ENCODE assay signal across 26 cellular contexts in the genomic region with DNA sequence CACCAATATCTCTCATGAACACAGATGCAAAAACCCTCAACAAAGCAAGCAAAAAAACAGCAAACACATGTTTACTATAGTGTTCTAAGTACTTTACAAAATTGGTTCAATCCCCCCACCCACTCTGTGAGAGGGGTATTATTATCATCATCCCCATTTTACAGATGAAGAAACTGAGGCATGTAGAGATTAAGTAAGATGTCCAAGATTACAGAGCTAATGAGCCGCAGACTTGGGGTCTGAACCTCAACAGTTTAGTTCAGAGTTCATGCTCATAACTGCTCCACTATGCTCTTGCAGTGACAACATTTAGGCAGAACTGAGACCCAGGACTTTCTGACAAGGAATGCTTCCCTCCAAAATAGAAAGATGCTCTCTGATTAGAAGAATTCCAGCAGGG. TPM values are rescaled to one million over a fixed set of nuclear protein-coding genes. Genes with fewer than 3 reads are reported as not detected.
DNase-seq lines count a peak whose midpoint lies in the region; ATAC-seq and TF ChIP-seq lines count a peak whose summit lies in the region.
"Had no signal": no experiment of that assay in that cellular context is flagged by ENCODE, and none has a peak within 500 bp of the region (broad histone marks: within the 10 kb centered on the region; RNA-seq: fewer than 3 reads in every experiment).

No MANE protein-coding gene starts in this region.

- CTCF ChIA-PET in activated naive CD4-positive, alpha-beta T cell treated with anti-CD3 and anti-CD28 coated beads, Interleukin-2, amount 10 ng/mL, durations not matched to agents 7 days and 5 days (lab: Charles Lee): no interaction called here
- CTCF ChIA-PET in CD8-positive, alpha-beta memory T cell (lab: Charles Lee): no interaction called here

- no peak for DNase-seq in activated naive CD4-positive, alpha-beta T cell treated with anti-CD3 and anti-CD28 coated beads, Interleukin-2, amount 10 ng/mL, durations not matched to agents 7 days and 5 days
- no peak for DNase-seq in activated naive CD4-positive, alpha-beta T cell (lab: John Stamatoyannopoulos, UW)
- no peak for DNase-seq in CD8-positive, alpha-beta memory T cell
- no peak for DNase-seq in T-helper 17 cell
- DNase-seq in natural killer cell: no peak
- no peak for DNase-seq in DMS53 treated with DMSO at 0.1 percent for 48 hours (lab: John Stamatoyannopoulos, UW; ENCODE audit: unreplicated experiment)
- no peak for DNase-seq in sigmoid colon
- DNase-seq: activated CD4-positive, CD25-positive, alpha-beta regulatory T cell treated with anti-CD3 and anti-CD28 coated beads, Interleukin-2, amount 50 U/mL, for 72 hours; activated T-cell treated with anti-CD3 and anti-CD28 coated beads, Interleukin-2, amount 50 U/mL, for 72 hours; aorta; DMS79 treated with DMSO at 0.1 percent for 48 hours; effector CD4-positive, alpha-beta T cell; GF-D8; GM23248; NCI-H1105; NCI-H187; NCI-H2171 treated with DMSO at 0.1 percent for 48 hours; NCI-H510A; ovary; SJCRH30; trophoblast cell had no signal

- TF ChIP-seq EP300 in sigmoid colon (IDR thresholded peaks at IDR 0.05): no peak

- H3K27ac ChIP-seq in CD8-positive, alpha-beta memory T cell (ENCODE audit: low read depth, low read length): no peak overlapping the region
- no peak overlapping the region for H3K27ac ChIP-seq in sigmoid colon
- H3K27ac ChIP-seq: epithelial cell of prostate, GM23248, hepatocyte, ovary, SJCRH30 had no signal

- no peak overlapping the region for H3K4me3 ChIP-seq in CD8-positive, alpha-beta memory T cell (ENCODE audit: low read length)
- no peak overlapping the region for H3K4me3 ChIP-seq in sigmoid colon
- H3K4me3 ChIP-seq: GM23248, hepatocyte, lung, ovary, SJCRH30 had no signal

- H3K36me3 Mint-ChIP-seq in activated naive CD4-positive, alpha-beta T cell treated with anti-CD3 and anti-CD28 coated beads, Interleukin-2, amount 10 ng/mL, durations not matched to agents 7 days and 5 days: peaks cover 29% of the 10 kb centered on the region
- H3K36me3 Mint-ChIP-seq in CD8-positive, alpha-beta memory T cell: peaks cover 0 to 5% (median 0%) of the 10 kb centered on the region in 3 donors
- H3K36me3 Mint-ChIP-seq in T-helper 17 cell (ENCODE audit: low read depth) (no peaks in the 10 kb centered on the region), natural killer cell (no peaks in the 10 kb centered on the region)
- H3K36me3 Mint-ChIP-seq: stimulated activated effector memory CD8-positive, alpha-beta T cell treated with anti-CD3 and anti-CD28 coated beads, Interleukin-12 subunit alpha, Interleukin-12 subunit beta, amount 100 ng/mL, for 72 hours had no signal

- H3K4me1 Mint-ChIP-seq in activated naive CD4-positive, alpha-beta T cell treated with anti-CD3 and anti-CD28 coated beads, Interleukin-2, amount 10 ng/mL, durations not matched to agents 7 days and 5 days: peaks cover 74% of the 10 kb centered on the region
- peaks cover 41 to 70% (median 65%) of the 10 kb centered on the region in 3 donors for H3K4me1 Mint-ChIP-seq in CD8-positive, alpha-beta memory T cell
- peaks cover 44% of the 10 kb centered on the region for H3K4me1 Mint-ChIP-seq in T-helper 17 cell
- peaks cover 42 to 43% of the 10 kb centered on the region in 2 donors for H3K4me1 Mint-ChIP-seq in natural killer cell

- 97 to 98% methylated on average over 1 of the region's 1 CpG for WGBS in sigmoid colon, 2 donors

- POLR2A ChIA-PET in CD8-positive, alpha-beta memory T cell (lab: Charles Lee): interaction anchor here (0.6 kb wide), 1 partner anchor 16 kb away, joined by 4 read pairs; no protein-coding TSS in a partner anchor

- no peaks in the 10 kb centered on the region for H3K9me3 ChIP-seq in CD8-positive, alpha-beta memory T cell (ENCODE audit: low read length)
- H3K9me3 ChIP-seq in T-helper 17 cell (ENCODE audit: control insufficient read depth, low read length, poor library complexity, severe bottlenecking) (no peaks in the 10 kb centered on the region), sigmoid colon (no peaks in the 10 kb centered on the region)
- H3K9me3 ChIP-seq: ovary, SJCRH30 had no signal

- no peak for TF ChIP-seq CTCF in natural killer cell (IDR thresholded peaks at IDR 0.05)
- TF ChIP-seq CTCF in sigmoid colon (IDR thresholded peaks at IDR 0.05): no peak

- no peaks in the 10 kb centered on the region for H3K9me3 Mint-ChIP-seq in activated naive CD4-positive, alpha-beta T cell treated with anti-CD3 and anti-CD28 coated beads, Interleukin-2, amount 10 ng/mL, durations not matched to agents 7 days and 5 days
- no peaks in the 10 kb centered on the region for H3K9me3 Mint-ChIP-seq in CD8-positive, alpha-beta memory T cell
- H3K9me3 Mint-ChIP-seq in natural killer cell: no peaks in the 10 kb centered on the region
- H3K9me3 Mint-ChIP-seq: activated T-cell treated with anti-CD3 and anti-CD28 coated beads, Interleukin-2, amount 50 U/mL, for 72 hours; stimulated activated effector memory CD8-positive, alpha-beta T cell treated with anti-CD3 and anti-CD28 coated beads, Interleukin-12 subunit alpha, Interleukin-12 subunit beta, amount 100 ng/mL, for 72 hours had no signal

- peaks cover 45% of the 10 kb centered on the region for H3K4me1 ChIP-seq in CD8-positive, alpha-beta memory T cell (ENCODE audit: insufficient read depth, low read length)
- H3K4me1 ChIP-seq in sigmoid colon: peaks cover 0 to 46% (median 31%) of the 10 kb centered on the region in 4 donors
- H3K4me1 ChIP-seq: SJCRH30 had no signal

- ATAC-seq in T-helper 17 cell: no peak
- no peak for ATAC-seq in natural killer cell
- ATAC-seq in GM18505 (IDR thresholded peaks at IDR 0.05; ENCODE audit: unreplicated experiment): no peak
- ATAC-seq: activated T-cell treated with anti-CD3 and anti-CD28 coated beads, Interleukin-2, amount 50 U/mL, for 72 hours; stimulated activated effector memory CD8-positive, alpha-beta T cell treated with anti-CD3 and anti-CD28 coated beads, Interleukin-12 subunit alpha, Interleukin-12 subunit beta, amount 100 ng/mL, for 72 hours had no signal

- H3K27me3 ChIP-seq in CD8-positive, alpha-beta memory T cell (ENCODE audit: insufficient read depth, low read length, poor library complexity, severe bottlenecking): no peaks in the 10 kb centered on the region
- H3K27me3 ChIP-seq in sigmoid colon: no peaks in the 10 kb centered on the region
- H3K27me3 ChIP-seq: hepatocyte, ovary, SJCRH30 had no signal

- no peaks in the 10 kb centered on the region for H3K36me3 ChIP-seq in CD8-positive, alpha-beta memory T cell (ENCODE audit: insufficient read depth, low read length)
- no peaks in the 10 kb centered on the region for H3K36me3 ChIP-seq in sigmoid colon
- H3K36me3 ChIP-seq: ovary, SJCRH30 had no signal

- peak overlapping the region; percentile 21 for H3K4me3 Mint-ChIP-seq in activated naive CD4-positive, alpha-beta T cell treated with anti-CD3 and anti-CD28 coated beads, Interleukin-2, amount 10 ng/mL, durations not matched to agents 7 days and 5 days
- peak overlapping the region in 6 of 7 donors; percentile 10 to 63 (median 29) for H3K4me3 Mint-ChIP-seq in CD8-positive, alpha-beta memory T cell
- H3K4me3 Mint-ChIP-seq in T-helper 17 cell: peak overlapping the region; percentile 3
- H3K4me3 Mint-ChIP-seq in natural killer cell: no peak overlapping the region
- H3K4me3 Mint-ChIP-seq: stimulated activated effector memory CD8-positive, alpha-beta T cell treated with anti-CD3 and anti-CD28 coated beads, Interleukin-12 subunit alpha, Interleukin-12 subunit beta, amount 100 ng/mL, for 72 hours had no signal

- H3K27me3 Mint-ChIP-seq in activated naive CD4-positive, alpha-beta T cell treated with anti-CD3 and anti-CD28 coated beads, Interleukin-2, amount 10 ng/mL, durations not matched to agents 7 days and 5 days: no peaks in the 10 kb centered on the region
- no peaks in the 10 kb centered on the region for H3K27me3 Mint-ChIP-seq in CD8-positive, alpha-beta memory T cell
- no peaks in the 10 kb centered on the region for H3K27me3 Mint-ChIP-seq in T-helper 17 cell
- no peaks in the 10 kb centered on the region for H3K27me3 Mint-ChIP-seq in natural killer cell (ENCODE audit: low read depth in 2 of 2)

- intact Hi-C loops in natural killer cell (cut with micrococcal nuclease) (no loop called here), sigmoid colon (cut with DNase I) (no loop called here)

- peak overlapping the region; percentile 76 for H3K27ac Mint-ChIP-seq in activated naive CD4-positive, alpha-beta T cell treated with anti-CD3 and anti-CD28 coated beads, Interleukin-2, amount 10 ng/mL, durations not matched to agents 7 days and 5 days
- peak overlapping the region in 7 of 8 donors; percentile 37 to 89 (median 67) for H3K27ac Mint-ChIP-seq in CD8-positive, alpha-beta memory T cell
- H3K27ac Mint-ChIP-seq in T-helper 17 cell: no peak overlapping the region
- H3K27ac Mint-ChIP-seq in natural killer cell: peak overlapping the region; percentile 55 to 65
- H3K27ac Mint-ChIP-seq: activated T-cell treated with anti-CD3 and anti-CD28 coated beads, Interleukin-2, amount 50 U/mL, for 72 hours; stimulated activated effector memory CD8-positive, alpha-beta T cell treated with anti-CD3 and anti-CD28 coated beads, Interleukin-12 subunit alpha, Interleukin-12 subunit beta, amount 100 ng/mL, for 72 hours had no signal

- TF ChIP-seq POLR2A in sigmoid colon (IDR thresholded peaks at IDR 0.05) (no peak), GM18505 (IDR thresholded peaks at IDR 0.05; ENCODE audit: borderline replicate concordance, extremely low read depth, insufficient read depth, insufficient read length) (no peak)

RNA-seq across cellular contexts. Expression of gene CLSTN1, which starts 21.9 kb away (rescaled TPM):
- total RNA-seq in CD8-positive, alpha-beta memory T cell: 10 to 100 TPM; 38.4 to 40.8 TPM
- 48.2 TPM for polyA plus RNA-seq in CD8-positive, alpha-beta memory T cell
- total RNA-seq in T-helper 17 cell (10 to 100 TPM; 86.3 to 91.5 TPM), natural killer cell (100 to 1,000 TPM in 1 of 3 donors, 10 to 100 TPM in 2; 83.1 to 114 (median 94.5) TPM), sigmoid colon (10 to 100 TPM; 33.9 to 71.2 (median 36.4) TPM)
- 100 to 1,000 TPM in 1 of 3 donors, 10 to 100 TPM in 2; 21.0 to 105 (median 28.9) TPM for polyA plus RNA-seq in sigmoid colon
